ENCODE assay signal across 27 cellular contexts in genomic region chr10:97179311-97179710, GRCh38. TPM values are rescaled to one million over a fixed set of nuclear protein-coding genes. Genes with fewer than 3 reads are reported as not detected.
DNase-seq lines count a peak whose midpoint lies in the region; ATAC-seq and TF ChIP-seq lines count a peak whose summit lies in the region.
"Had no signal": no experiment of that assay in that cellular context is flagged by ENCODE, and none has a peak within 500 bp of the region (broad histone marks: within the 10 kb centered on the region; RNA-seq: fewer than 3 reads in every experiment).

No MANE protein-coding gene starts in this region.

- H3K27ac Mint-ChIP-seq in neural progenitor cell = no peak overlapping the region
- H3K27ac Mint-ChIP-seq: activated CD8-positive, alpha-beta T cell treated with anti-CD3 and anti-CD28 coated beads, Interleukin-2, amount 10 ng/mL, durations not matched to agents 7 days and 5 days; activated naive CD4-positive, alpha-beta T cell treated with anti-CD3 and anti-CD28 coated beads, Interleukin-2, amount 10 ng/mL, durations not matched to agents 7 days and 5 days; activated T-helper 17 cell treated with anti-CD3 and anti-CD28 coated beads, Interleukin-2, amount 50 U/mL, for 72 hours; CD4-positive, alpha-beta memory T cell; HFFc6; naive thymus-derived CD4-positive, alpha-beta T cell; stimulated activated naive CD8-positive, alpha-beta T cell treated with anti-CD3 and anti-CD28 coated beads, Interleukin-15, Interleukin-2, amounts not matched to agents 100 ng/mL and 50 ng/mL, for 24 hours had no signal

- peak overlapping the region; percentile 4; the same call in 1 of the 2 replicates for H3K9ac ChIP-seq in ES-I3 (ENCODE audit: low read depth, low read length)
- no peak overlapping the region for H3K9ac ChIP-seq in HUES6 (ENCODE audit: low read length)
- H3K9ac ChIP-seq in neural progenitor cell = no peak overlapping the region

- H3K27me3 Mint-ChIP-seq in neural progenitor cell (ENCODE audit: insufficient read depth, low read depth) = peaks cover 48% of the 10 kb centered on the region
- H3K27me3 Mint-ChIP-seq: activated naive CD4-positive, alpha-beta T cell treated with anti-CD3 and anti-CD28 coated beads, Interleukin-2, amount 10 ng/mL, durations not matched to agents 7 days and 5 days had no signal

- TF ChIP-seq CTCF in dorsolateral prefrontal cortex (IDR thresholded peaks at IDR 0.05 in 54 of 56, conservative IDR thresholded peaks at IDR 0.05 in 2 of 56; ENCODE audit: low read depth in 1 of 56, partially characterized antibody in 56 of 56) (no peak), neural progenitor cell (IDR thresholded peaks at IDR 0.05) (no peak)

- H4K20me1 ChIP-seq in neural progenitor cell (ENCODE audit: low read depth) = peaks cover 60% of the 10 kb centered on the region

- H3K9me3 Mint-ChIP-seq in neural progenitor cell = no peaks in the 10 kb centered on the region
- H3K9me3 Mint-ChIP-seq: activated naive CD4-positive, alpha-beta T cell treated with anti-CD3 and anti-CD28 coated beads, Interleukin-2, amount 10 ng/mL, durations not matched to agents 7 days and 5 days; activated T-helper 17 cell treated with anti-CD3 and anti-CD28 coated beads, Interleukin-2, amount 50 U/mL, for 72 hours; CD4-positive, alpha-beta memory T cell; central memory CD8-positive, alpha-beta T cell; HFFc6; stimulated activated naive CD8-positive, alpha-beta T cell treated with anti-CD3 and anti-CD28 coated beads, Interleukin-15, Interleukin-2, amounts not matched to agents 100 ng/mL and 50 ng/mL, for 24 hours had no signal

- H2AFZ ChIP-seq in neural progenitor cell (replicated peaks) = no peak overlapping the region

- peaks cover 20% of the 10 kb centered on the region for H3F3A ChIP-seq in neural progenitor cell (ENCODE audit: low read depth)

- ATAC-seq in left ventricle myocardium superior (no peak), GM19035 (IDR thresholded peaks at IDR 0.05; ENCODE audit: unreplicated experiment) (no peak), HG03045 (IDR thresholded peaks at IDR 0.05; ENCODE audit: unreplicated experiment) (no peak)
- ATAC-seq: activated CD8-positive, alpha-beta T cell treated with anti-CD3 and anti-CD28 coated beads, Interleukin-2, amount 10 ng/mL, durations not matched to agents 7 days and 5 days; activated T-helper 17 cell treated with anti-CD3 and anti-CD28 coated beads, Interleukin-2, amount 50 U/mL, for 72 hours; esophagus mucosa; lower lobe of right lung; naive thymus-derived CD4-positive, alpha-beta T cell had no signal

- peak overlapping the region; percentile 45 for H3K4me3 ChIP-seq in HUES6 (ENCODE audit: low read depth, low read length)
- H3K4me3 ChIP-seq in dorsolateral prefrontal cortex = peak overlapping the region in 45 of 59 donors; percentile 1 to 51 (median 32)
- peak overlapping the region; percentile 31 for H3K4me3 ChIP-seq in neural progenitor cell
- H3K4me3 ChIP-seq: adrenal gland, lower lobe of right lung, Peyer's patch had no signal

- no peaks in the 10 kb centered on the region for H3K79me2 ChIP-seq in neural progenitor cell (ENCODE audit: low read depth)

- DNase-seq in dorsolateral prefrontal cortex = peak in 1 of 10 donors; percentile 7
- no peak for DNase-seq in neural progenitor cell (ENCODE audit: low spot score)
- DNase-seq in left ventricle myocardium superior = no peak
- DNase-seq: activated CD4-positive, alpha-beta T cell treated with anti-CD3 and anti-CD28 coated beads for 4 hours; activated CD8-positive, alpha-beta T cell treated with anti-CD3 and anti-CD28 coated beads, Interleukin-2, amount 10 ng/mL, durations not matched to agents 7 days and 5 days; activated naive CD4-positive, alpha-beta T cell treated with anti-CD3 and anti-CD28 coated beads, Interleukin-2, amount 10 ng/mL, durations not matched to agents 7 days and 5 days; adrenal gland; CD4-positive, alpha-beta memory T cell; dermis blood vessel endothelial cell; HFFc6; Karpas-422; lower lobe of right lung; naive thymus-derived CD4-positive, alpha-beta T cell; Peyer's patch; SIG-M5; stimulated activated CD8-positive, alpha-beta memory T cell treated with anti-CD3 and anti-CD28 coated beads, Interleukin-4, amount 100 ng/mL, for 48 hours; T-helper 9 cell had no signal

- H3K4me1 Mint-ChIP-seq in neural progenitor cell = peaks cover 30% of the 10 kb centered on the region
- H3K4me1 Mint-ChIP-seq: activated T-helper 17 cell treated with anti-CD3 and anti-CD28 coated beads, Interleukin-2, amount 50 U/mL, for 72 hours; central memory CD8-positive, alpha-beta T cell had no signal

- H3K4me3 Mint-ChIP-seq in neural progenitor cell = no peak overlapping the region
- H3K4me3 Mint-ChIP-seq: activated CD8-positive, alpha-beta T cell treated with anti-CD3 and anti-CD28 coated beads, Interleukin-2, amount 10 ng/mL, durations not matched to agents 7 days and 5 days; activated naive CD4-positive, alpha-beta T cell treated with anti-CD3 and anti-CD28 coated beads, Interleukin-2, amount 10 ng/mL, durations not matched to agents 7 days and 5 days; activated T-helper 17 cell treated with anti-CD3 and anti-CD28 coated beads, Interleukin-2, amount 50 U/mL, for 72 hours; CD4-positive, alpha-beta memory T cell; central memory CD8-positive, alpha-beta T cell; HFFc6; naive thymus-derived CD4-positive, alpha-beta T cell; stimulated activated naive CD8-positive, alpha-beta T cell treated with anti-CD3 and anti-CD28 coated beads, Interleukin-15, Interleukin-2, amounts not matched to agents 100 ng/mL and 50 ng/mL, for 24 hours had no signal

- H3K36me3 ChIP-seq in ES-I3 (ENCODE audit: insufficient read depth, low read length) = no peaks in the 10 kb centered on the region
- no peaks in the 10 kb centered on the region for H3K36me3 ChIP-seq in HUES6 (ENCODE audit: control insufficient read depth, insufficient read depth, low read length)
- H3K36me3 ChIP-seq in neural progenitor cell = no peaks in the 10 kb centered on the region
- H3K36me3 ChIP-seq: adrenal gland, lower lobe of right lung, Peyer's patch had no signal

- no peak overlapping the region for H3K27ac ChIP-seq in HUES6 (ENCODE audit: low read depth, low read length)
- peak overlapping the region in 21 of 59 donors; percentile 12 to 77 (median 55) for H3K27ac ChIP-seq in dorsolateral prefrontal cortex
- no peak overlapping the region for H3K27ac ChIP-seq in neural progenitor cell
- H3K27ac ChIP-seq: adrenal gland, lower lobe of right lung, Peyer's patch had no signal

- peak overlapping the region; percentile 66 for H3K4me2 ChIP-seq in neural progenitor cell

- H3K27me3 ChIP-seq in HUES6 (ENCODE audit: control insufficient read depth, insufficient read depth, low read length) (peaks cover 55% of the 10 kb centered on the region), dorsolateral prefrontal cortex (peaks cover 0 to 4% (median 0%) of the 10 kb centered on the region in 45 donors), neural progenitor cell (peaks cover 95% of the 10 kb centered on the region)

- no peaks in the 10 kb centered on the region for H3K36me3 Mint-ChIP-seq in neural progenitor cell
- H3K36me3 Mint-ChIP-seq: activated naive CD4-positive, alpha-beta T cell treated with anti-CD3 and anti-CD28 coated beads, Interleukin-2, amount 10 ng/mL, durations not matched to agents 7 days and 5 days; CD4-positive, alpha-beta memory T cell had no signal

- intact Hi-C loops in dorsolateral prefrontal cortex (cut with DNase I) = no loop called here
- intact Hi-C loops in left ventricle myocardium superior (cut with micrococcal nuclease) = no loop called here

- H3K4me1 ChIP-seq in ES-I3 (ENCODE audit: insufficient read depth, low read length) (no peaks in the 10 kb centered on the region), HUES6 (ENCODE audit: control insufficient read depth, insufficient read depth, low read length) (peaks cover 13% of the 10 kb centered on the region; the same call in 1 of the 2 replicates), neural progenitor cell (peaks cover 15% of the 10 kb centered on the region)
- H3K4me1 ChIP-seq: adrenal gland, lower lobe of right lung, Peyer's patch had no signal

- H3K9me3 ChIP-seq in ES-I3 (ENCODE audit: control insufficient read depth, insufficient read depth, low read length) (no peaks in the 10 kb centered on the region), HUES6 (ENCODE audit: control insufficient read depth, insufficient read depth, low read depth, low read length) (no peaks in the 10 kb centered on the region), neural progenitor cell (ENCODE audit: low read depth) (no peaks in the 10 kb centered on the region)
- H3K9me3 ChIP-seq: adrenal gland, lower lobe of right lung, Peyer's patch had no signal

RNA-seq across cellular contexts. Expression of gene SLIT1, which starts 6.4 kb away (rescaled TPM):
- total RNA-seq in dorsolateral prefrontal cortex = 100 to 1,000 TPM in 2 of 120 experiments, 10 to 100 TPM in 118; 26.6 to 109 (median 71.5) TPM
- total RNA-seq in neural progenitor cell (ENCODE audit: low replicate concordance) = 0.74 and 0.92 TPM in 2 replicates
- total RNA-seq in left ventricle myocardium superior = 0.17 TPM
- total RNA-seq: fibroblast of villous mesenchyme, HT1080 had no signal

Comparison
In these comparisons a context has a peak if more than half of its experiments do, and no peak if none do; other contexts are left out.
1. RNA of gene SLIT1, which starts 6.4 kb away (total RNA-seq): 26.6 to 109 TPM in dorsolateral prefrontal cortex; 0.74 to 0.92 TPM in neural progenitor cell and 0.17 TPM in left ventricle myocardium superior (single experiment); every median in the first group is over 10 times any median in the second.
2. Peak in every context shown above with its lines, with median percentiles within 50 percentile points of each other: H3K4me3 ChIP-seq.